In genomic region chr11:69205929-69206612, GRCh38 we compare ENCODE assay signal across 22 cellular contexts. TPM values are rescaled to one million over a fixed set of nuclear protein-coding genes. Genes with fewer than 3 reads are reported as not detected.
"Had no signal": no experiment of that assay in that cellular context is flagged by ENCODE, and none has a peak within 500 bp of the region (broad histone marks: within the 10 kb centered on the region; RNA-seq: fewer than 3 reads in every experiment).

No MANE protein-coding gene starts in this region.

- FAIRE-seq: astrocyte, bronchial epithelial cell, islet of Langerhans, pancreas had no signal

- H3K27ac Mint-ChIP-seq: activated CD4-positive, alpha-beta T cell treated with anti-CD3 and anti-CD28 coated beads, Interleukin-2, amount 10 ng/mL, durations not matched to agents 7 days and 5 days; activated naive CD4-positive, alpha-beta T cell treated with anti-CD3 and anti-CD28 coated beads, Interleukin-2, amount 50 U/mL, for 72 hours; activated T-cell treated with anti-CD3 and anti-CD28 coated beads, Interleukin-2, amount 50 U/mL, for 72 hours; dendritic cell treated with granulocyte-macrophage colony-stimulating factor and Interleukin-4, amounts not matched to agents 40 ng/mL and 50 ng/mL, for 4 days had no signal

- H3K4me3 Mint-ChIP-seq: activated CD4-positive, alpha-beta T cell treated with anti-CD3 and anti-CD28 coated beads, Interleukin-2, amount 10 ng/mL, durations not matched to agents 7 days and 5 days; activated T-cell treated with anti-CD3 and anti-CD28 coated beads, Interleukin-2, amount 50 U/mL, for 72 hours; dendritic cell treated with granulocyte-macrophage colony-stimulating factor and Interleukin-4, amounts not matched to agents 40 ng/mL and 50 ng/mL, for 4 days; stimulated activated naive B cell treated with anti-CD40 and anti-IgM and Interleukin-4, amounts not matched to agents 10 μg/mL and 1 μg/mL and 100 μg/mL, for 72 hours had no signal

- H3K36me3 ChIP-seq: adrenal gland, esophagus squamous epithelium, lower lobe of right lung, pancreas, thyroid gland, vagina had no signal

- ATAC-seq: activated CD4-positive, CD25-positive, alpha-beta regulatory T cell treated with anti-CD3 and anti-CD28 coated beads, Interleukin-2, amount 50 U/mL, for 24 hours; activated naive CD4-positive, alpha-beta T cell treated with anti-CD3 and anti-CD28 coated beads, Interleukin-2, amount 50 U/mL, for 72 hours; activated T-cell treated with anti-CD3 and anti-CD28 coated beads, Interleukin-2, amount 50 U/mL, for 72 hours; left colon; pancreas; stimulated activated naive B cell treated with anti-CD40 and anti-IgM and Interleukin-4, amounts not matched to agents 10 μg/mL and 1 μg/mL and 100 μg/mL, for 72 hours had no signal

- H3K27me3 Mint-ChIP-seq: activated CD4-positive, alpha-beta T cell treated with anti-CD3 and anti-CD28 coated beads, Interleukin-2, amount 10 ng/mL, durations not matched to agents 7 days and 5 days had no signal

- H3K9me3 ChIP-seq: adrenal gland, lower lobe of right lung, pancreas, thyroid gland, vagina had no signal

- DNase-seq: activated CD4-positive, alpha-beta T cell treated with anti-CD3 and anti-CD28 coated beads, Interleukin-2, amount 10 ng/mL, durations not matched to agents 7 days and 5 days; activated CD8-positive, alpha-beta memory T cell treated with anti-CD3 and anti-CD28 coated beads for 24 hours; activated gamma-delta T cell treated with Interleukin-2 at 50 U/mL for 16 hours; activated T-cell treated with anti-CD3 and anti-CD28 coated beads, Interleukin-2, amount 50 U/mL, for 72 hours; adrenal gland; effector CD8-positive, alpha-beta T cell; esophagus squamous epithelium; hippocampal formation; lower lobe of right lung; pancreas; stimulated activated naive B cell treated with anti-CD40 and anti-IgM and Interleukin-4, amounts not matched to agents 10 μg/mL and 1 μg/mL and 100 μg/mL, for 72 hours; T-helper 1 cell; T1000; thyroid gland had no signal

- H3K27ac ChIP-seq: adrenal gland, esophagus squamous epithelium, pancreas, thyroid gland, vagina had no signal

- H3K9me3 Mint-ChIP-seq: dendritic cell treated with granulocyte-macrophage colony-stimulating factor and Interleukin-4, amounts not matched to agents 40 ng/mL and 50 ng/mL, for 4 days had no signal

- H3K4me3 ChIP-seq: adrenal gland, esophagus squamous epithelium, lower lobe of right lung, pancreas, thyroid gland, vagina had no signal

- H3K27me3 ChIP-seq: adrenal gland, pancreas, thyroid gland, vagina had no signal

- H3K4me1 ChIP-seq: esophagus squamous epithelium, lower lobe of right lung, pancreas, thyroid gland, vagina had no signal

- H3K4me1 Mint-ChIP-seq: activated CD4-positive, alpha-beta T cell treated with anti-CD3 and anti-CD28 coated beads, Interleukin-2, amount 10 ng/mL, durations not matched to agents 7 days and 5 days had no signal

RNA-seq across cellular contexts. Expression of gene SMIM38, which starts 50.3 kb away (rescaled TPM):
- total RNA-seq: astrocyte, lower lobe of right lung had no signal
